20 cellular contexts compared by ENCODE assay signal in the genomic region with DNA sequence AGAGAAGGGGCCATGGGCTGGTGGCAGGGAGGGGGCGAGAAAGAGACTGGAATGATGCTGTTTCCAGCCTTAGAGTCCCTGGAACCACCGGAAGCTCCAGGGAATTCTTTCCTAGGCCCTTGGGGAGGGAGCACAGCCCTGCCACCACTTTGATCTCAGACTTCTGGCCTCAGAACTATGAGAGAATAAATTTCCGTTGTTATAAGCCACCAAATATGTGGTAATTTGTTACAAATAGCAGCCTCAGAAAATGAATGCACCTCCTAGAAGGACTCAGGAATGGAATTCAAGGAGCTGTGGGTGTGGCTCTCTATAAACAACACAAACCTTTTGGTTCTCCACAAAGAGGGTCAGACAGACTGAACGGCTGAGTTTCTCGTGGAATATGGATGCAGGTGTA.
DNase-seq lines count a peak whose midpoint lies in the region; ATAC-seq and TF ChIP-seq lines count a peak whose summit lies in the region.
"Had no signal": no experiment of that assay in that cellular context is flagged by ENCODE, and none has a peak within 500 bp of the region (broad histone marks: within the 10 kb centered on the region; RNA-seq: fewer than 3 reads in every experiment).

No MANE protein-coding gene starts in this region.

- ATAC-seq in HG03442 (IDR thresholded peaks at IDR 0.05; ENCODE audit: unreplicated experiment) (no peak), HG02798 (IDR thresholded peaks at IDR 0.05; ENCODE audit: poor library complexity, unreplicated experiment) (no peak)
- ATAC-seq: WTC11 had no signal

- H3K27me3 ChIP-seq in neuronal stem cell (ENCODE audit: control insufficient read depth in 3 of 3, insufficient read depth in 3 of 3, low read depth in 1 of 3, low read length in 3 of 3): no peaks in the 10 kb centered on the region
- H3K27me3 ChIP-seq: sigmoid colon, tibial artery had no signal

- peaks cover 24 to 31% of the 10 kb centered on the region in 2 donors for H3K4me1 ChIP-seq in neuronal stem cell (ENCODE audit: control insufficient read depth in 2 of 2, insufficient read depth in 1 of 2, low read depth in 1 of 2, low read length in 2 of 2)
- H3K4me1 ChIP-seq: HAP-1 had no signal

- no peak overlapping the region for H2BK5ac ChIP-seq in neuronal stem cell (ENCODE audit: low read length)

- H3K36me3 ChIP-seq in neuronal stem cell (replicated peaks in 1 of 2; ENCODE audit: control insufficient read depth in 2 of 2, insufficient read depth in 2 of 2, low read length in 2 of 2): no peaks in the 10 kb centered on the region
- H3K36me3 ChIP-seq: HAP-1, sigmoid colon, tibial artery had no signal

- no peak overlapping the region for H2BK120ac ChIP-seq in neuronal stem cell (ENCODE audit: low read depth, low read length)

- no peak overlapping the region for H2BK15ac ChIP-seq in neuronal stem cell (ENCODE audit: low read length)

- no peak overlapping the region for H4K8ac ChIP-seq in neuronal stem cell (ENCODE audit: low read depth, low read length)

- peak overlapping the region; percentile 25 for H2AFZ ChIP-seq in neuronal stem cell (ENCODE audit: low read length)

- no peak overlapping the region for H2AK5ac ChIP-seq in neuronal stem cell (ENCODE audit: low read depth, low read length)

- DNase-seq in A172 (ENCODE audit: low spot score) (peak; percentile 52), H4 (ENCODE audit: low spot score) (peak; percentile 27), fibroblast of the aortic adventitia (ENCODE audit: low read depth) (peak; percentile 35), neuronal stem cell (ENCODE audit: low spot score) (no peak), medulla oblongata (ENCODE audit: extremely low spot score) (no peak), NCI-H774 (lab: John Stamatoyannopoulos, UW) (no peak)
- DNase-seq: activated CD4-positive, alpha-beta T cell treated with anti-CD3 and anti-CD28 coated beads, Interleukin-2, amount 50 U/mL, for 1 hour; Caco-2; EL; NCI-H1105; NCI-H1930; NCI-H446; sigmoid colon; stimulated activated CD4-positive, alpha-beta T cell treated with anti-CD3 and anti-CD28 coated beads, Interleukin-15, amount 100 ng/mL, for 24 hours; T-helper 9 cell; tibial artery had no signal

- no peak overlapping the region for H3K18ac ChIP-seq in neuronal stem cell (ENCODE audit: low read length)

- H3K9me3 ChIP-seq in neuronal stem cell (replicated peaks in 1 of 2; ENCODE audit: control insufficient read depth in 2 of 2, insufficient read depth in 1 of 2, low read depth in 1 of 2, low read length in 2 of 2): no peaks in the 10 kb centered on the region
- H3K9me3 ChIP-seq: Caco-2, HAP-1, sigmoid colon, tibial artery had no signal

- no peak overlapping the region for H3K4me2 ChIP-seq in neuronal stem cell (ENCODE audit: insufficient read depth, low read length, poor library complexity, severe bottlenecking)

- no peaks in the 10 kb centered on the region for H3K79me1 ChIP-seq in neuronal stem cell (ENCODE audit: low read depth, low read length)

- no peak overlapping the region for H3K23ac ChIP-seq in neuronal stem cell (ENCODE audit: low read depth, low read length, poor library complexity)

- H4K91ac ChIP-seq in neuronal stem cell (ENCODE audit: low read depth, low read length, poor library complexity): no peak overlapping the region

- H3K9ac ChIP-seq in neuronal stem cell (ENCODE audit: low read depth, low read length, poor library complexity): no peak overlapping the region

- no CpG with 5 or more reads among the region's 5 CpGs for WGBS in neuronal stem cell (ENCODE audit: extremely low coverage in 2 of 2, insufficient read length in 2 of 2, insufficient replicate concordance in 1 of 2), 2 donors

- no peak overlapping the region for H3K4me3 ChIP-seq in fibroblast of the aortic adventitia (ENCODE audit: low read depth, low read length)
- no peak overlapping the region for H3K4me3 ChIP-seq in neuronal stem cell (ENCODE audit: low read length in 2 of 2)
- H3K4me3 ChIP-seq: HAP-1, sigmoid colon, tibial artery had no signal

- no peak overlapping the region for H3K27ac ChIP-seq in neuronal stem cell (replicated peaks; ENCODE audit: low read length)
- H3K27ac ChIP-seq: tibial artery had no signal

- H3K4ac ChIP-seq in neuronal stem cell (ENCODE audit: low read length): no peak overlapping the region

- no peak for TF ChIP-seq CTCF in fibroblast of the aortic adventitia (IDR thresholded peaks at IDR 0.05; ENCODE audit: insufficient read depth, low read length)

- H3K14ac ChIP-seq in neuronal stem cell (ENCODE audit: low read length): no peak overlapping the region

- no peak overlapping the region for H2BK12ac ChIP-seq in neuronal stem cell (ENCODE audit: low read length)

Comparison
In these comparisons a context has a peak if more than half of its experiments do, and no peak if none do; other contexts are left out.
1. DNase-seq: peak in A172 (single experiment), H4 (single experiment) and fibroblast of the aortic adventitia (single experiment); none in neuronal stem cell (single experiment), medulla oblongata (single experiment) and NCI-H774 (single experiment).